Comparison of ENCODE assay signal across 9 cellular contexts in genomic region chr16:661184-661821, GRCh38. TPM values are rescaled to one million over a fixed set of nuclear protein-coding genes. Genes with fewer than 3 reads are reported as not detected.
DNase-seq lines count a peak whose midpoint lies in the region; ATAC-seq and TF ChIP-seq lines count a peak whose summit lies in the region.
"Had no signal": no experiment of that assay in that cellular context is flagged by ENCODE, and none has a peak within 500 bp of the region (broad histone marks: within the 10 kb centered on the region; RNA-seq: fewer than 3 reads in every experiment).

No MANE protein-coding gene starts in this region.

- H3K4me1 ChIP-seq in Karpas-422 (ENCODE audit: low read length) (peaks cover 13% of the 10 kb centered on the region), HAP-1 (no peaks in the 10 kb centered on the region)

- H3K9me2 ChIP-seq in Karpas-422 (replicated peaks; ENCODE audit: insufficient read depth, low read length) = no peaks in the 10 kb centered on the region

- H3K4me2 ChIP-seq in Karpas-422 (ENCODE audit: low read depth, low read length, poor library complexity, severe bottlenecking) = peak overlapping the region; percentile 50

- H3K9ac ChIP-seq in Karpas-422 (ENCODE audit: low read length) = peak overlapping the region; percentile 60

- no peaks in the 10 kb centered on the region; the same call in 1 of the 2 replicates for H3K36me3 ChIP-seq in Karpas-422 (ENCODE audit: insufficient read depth, low read length)
- peaks cover 35% of the 10 kb centered on the region; the same call in 1 of the 2 replicates for H3K36me3 ChIP-seq in HAP-1 (replicated peaks)

- no peaks in the 10 kb centered on the region for H3K9me3 ChIP-seq in Karpas-422 (ENCODE audit: low read length)
- H3K9me3 ChIP-seq in HAP-1 = no peaks in the 10 kb centered on the region

- in situ Hi-C loops in HAP-1 (cut with MboI; ENCODE audit: low sequenced_read_pairs) = no loop called here

- 0 out of 2 replicates have a peak, but pooled peaks cover 3% of the 10 kb centered on the region for H3K79me2 ChIP-seq in Karpas-422 (ENCODE audit: low read length)

- H3K27ac ChIP-seq in Karpas-422 (ENCODE audit: low read length) = no peak overlapping the region

- no peaks in the 10 kb centered on the region for H4K20me1 ChIP-seq in Karpas-422 (ENCODE audit: insufficient read depth, low read depth, low read length)

- no peaks in the 10 kb centered on the region for H3K27me3 ChIP-seq in Karpas-422 (ENCODE audit: low read length)
- H3K27me3 ChIP-seq in HAP-1 (ENCODE audit: low read depth) = no peaks in the 10 kb centered on the region

- intact Hi-C loops in sciatic nerve (cut with DNase I) = no loop called here

- H3K4me3 ChIP-seq in Karpas-422 (ENCODE audit: low read length) (peak overlapping the region; percentile 28; the same call in 1 of the 2 replicates), epithelial cell of proximal tubule (ENCODE audit: low read depth, low read length) (peak overlapping the region; percentile 5), HAP-1 (no peak overlapping the region)

- DNase-seq in Karpas-422 = no peak
- DNase-seq in epithelial cell of proximal tubule (ENCODE audit: low read depth) = no peak
- no peak for DNase-seq in sciatic nerve (ENCODE audit: low spot score)
- DNase-seq in DMS153 (lab: John Stamatoyannopoulos, UW) = no peak
- no peak for DNase-seq in stimulated activated CD4-positive, alpha-beta T cell treated with anti-CD3 and anti-CD28 coated beads, Interleukin-12 subunit alpha, Interleukin-12 subunit beta, amount 100 ng/mL, for 4 hours
- no peak for DNase-seq in HAP-1 (ENCODE audit: low spot score in 2 of 2)
- DNase-seq: GF-D8 had no signal

- no peak for TF ChIP-seq CTCF in epithelial cell of proximal tubule (conservative IDR thresholded peaks at IDR 0.05; ENCODE audit: low read depth, low read length)

- H2AFZ ChIP-seq in Karpas-422 (ENCODE audit: low read length) = no peak overlapping the region

- ATAC-seq in GM21576 (IDR thresholded peaks at IDR 0.05; ENCODE audit: unreplicated experiment) = peak; percentile 9
- peak; percentile 20 for ATAC-seq in sciatic nerve
- no peak for ATAC-seq in GM19351 (IDR thresholded peaks at IDR 0.05; ENCODE audit: unreplicated experiment)

RNA-seq across cellular contexts. Expression of gene RHOT2, which starts 6.6 kb away (rescaled TPM):
- total RNA-seq in Karpas-422 (2014; rRNA removed; shearing (Covaris generic); ENCODE audit: low replicate concordance) = 73.8 and 114 TPM in 2 replicates
- total RNA-seq in epithelial cell of proximal tubule (73.8 and 85.8 TPM in 2 replicates), sciatic nerve (95.9 TPM)

RNA-seq across cellular contexts. Expression of gene WDR90, which starts 12.1 kb away (rescaled TPM):
- total RNA-seq in Karpas-422 (2014; rRNA removed; shearing (Covaris generic); ENCODE audit: low replicate concordance) = 37.2 and 55.2 TPM in 2 replicates
- total RNA-seq in epithelial cell of proximal tubule = 22.0 and 45.6 TPM in 2 replicates
- total RNA-seq in sciatic nerve = 33.3 TPM

RNA-seq across cellular contexts. Expression of gene RHBDL1, which starts 14.2 kb away (rescaled TPM):
- total RNA-seq in Karpas-422 (2014; rRNA removed; shearing (Covaris generic); ENCODE audit: low replicate concordance) = 3.6 and 15.2 TPM in 2 replicates
- total RNA-seq in epithelial cell of proximal tubule (0.43 and 1.2 TPM in 2 replicates), sciatic nerve (1.6 TPM)

RNA-seq across cellular contexts. Expression of gene STUB1, which starts 18.9 kb away (rescaled TPM):
- 142 and 145 TPM in 2 replicates for total RNA-seq in Karpas-422 (2014; rRNA removed; shearing (Covaris generic); ENCODE audit: low replicate concordance)
- total RNA-seq in epithelial cell of proximal tubule = 158 and 202 TPM in 2 replicates
- 80.2 TPM for total RNA-seq in sciatic nerve

RNA-seq across cellular contexts. Expression of gene MCRIP2, which starts 19.7 kb away (rescaled TPM):
- total RNA-seq in Karpas-422 (2014; rRNA removed; shearing (Covaris generic); ENCODE audit: low replicate concordance) = 41.7 and 137 TPM in 2 replicates
- total RNA-seq in epithelial cell of proximal tubule = 58.2 and 70.3 TPM in 2 replicates
- 15.5 TPM for total RNA-seq in sciatic nerve
